8 cellular contexts compared by ENCODE assay signal in genomic region chr16:89216315-89217137, GRCh38. TPM values are rescaled to one million over a fixed set of nuclear protein-coding genes. Genes with fewer than 3 reads are reported as not detected.
DNase-seq lines count a peak whose midpoint lies in the region; ATAC-seq and TF ChIP-seq lines count a peak whose summit lies in the region.

No MANE protein-coding gene starts in this region.

- ATAC-seq in HG03432 (IDR thresholded peaks at IDR 0.05; ENCODE audit: unreplicated experiment) (peak; percentile 49), HG03469 (IDR thresholded peaks at IDR 0.05; ENCODE audit: unreplicated experiment) (no peak)

- peaks cover 4% of the 10 kb centered on the region; the same call in 1 of the 2 replicates for H3K36me3 ChIP-seq in OCI-LY1 (ENCODE audit: insufficient read depth, low read length)

- H3K9me3 ChIP-seq in OCI-LY1 (ENCODE audit: low read length) (no peaks in the 10 kb centered on the region), mononuclear cell (ENCODE audit: low read depth, low read length) (no peaks in the 10 kb centered on the region)

- peak overlapping the region; percentile 78 for H3K9ac ChIP-seq in OCI-LY1 (ENCODE audit: low read length)

- no peaks in the 10 kb centered on the region for H4K20me1 ChIP-seq in OCI-LY1 (ENCODE audit: insufficient read depth, low read length)

- 0 out of 2 replicates have a peak, but pooled peaks cover 5% of the 10 kb centered on the region for H3K79me2 ChIP-seq in OCI-LY1 (ENCODE audit: insufficient read depth, low read length)

- H3K4me1 ChIP-seq in OCI-LY1 (ENCODE audit: insufficient read depth, low read length, severe bottlenecking) (peaks cover 18% of the 10 kb centered on the region), mononuclear cell (ENCODE audit: insufficient read depth, low read length) (peaks cover 20% of the 10 kb centered on the region)

- H3K27me3 ChIP-seq in OCI-LY1 (ENCODE audit: insufficient read depth, low read length) (no peaks in the 10 kb centered on the region), mononuclear cell (ENCODE audit: insufficient read depth, low read length) (no peaks in the 10 kb centered on the region)

- H2AFZ ChIP-seq in OCI-LY1 (ENCODE audit: low read length) = no peak overlapping the region

- peak overlapping the region; percentile 90 for H3K4me2 ChIP-seq in OCI-LY1 (ENCODE audit: low read length)

- TF ChIP-seq CTCF in OCI-LY1 (IDR thresholded peaks at IDR 0.05; ENCODE audit: low read length) = peak; percentile 85

- H3K27ac ChIP-seq in OCI-LY1 (ENCODE audit: low read depth, low read length, poor library complexity, severe bottlenecking) (peak overlapping the region; percentile 53), epithelial cell of prostate (peak overlapping the region; percentile 87)

- no peaks in the 10 kb centered on the region for H3F3A ChIP-seq in OCI-LY1 (ENCODE audit: insufficient read depth, low read length)

- DNase-seq in D341Med (ENCODE audit: low spot score) = peak; percentile 81
- peak; percentile 77 for DNase-seq in activated T-cell treated with anti-CD3 and anti-CD28 coated beads for 4 hours
- DNase-seq in epithelial cell of prostate (ENCODE audit: low read depth, low spot score) = peak; percentile 2
- peak; percentile 68 to 83 for DNase-seq in stimulated activated CD8-positive, alpha-beta memory T cell treated with anti-CD3 and anti-CD28 coated beads, Interleukin-15, amount 100 ng/mL, for 4 hours (ENCODE audit: low read depth in 2 of 2)

- peak overlapping the region; percentile 96 for H3K4me3 ChIP-seq in OCI-LY1 (ENCODE audit: low read depth, low read length, poor library complexity, severe bottlenecking)
- peak overlapping the region; percentile 83 for H3K4me3 ChIP-seq in mononuclear cell (ENCODE audit: low read length)

- H3K9me2 ChIP-seq in OCI-LY1 (ENCODE audit: low read depth, low read length) = no peaks in the 10 kb centered on the region

RNA-seq across cellular contexts. Expression of gene ZNF778, which starts 1.0 kb away (rescaled TPM):
- 34.2 TPM for total RNA-seq in mononuclear cell

RNA-seq across cellular contexts. Expression of gene SLC22A31, which starts 16.2 kb away (rescaled TPM):
- not detected for total RNA-seq in mononuclear cell

RNA-seq across cellular contexts. Expression of gene CDH15, which starts 45.0 kb away (rescaled TPM):
- not detected for total RNA-seq in mononuclear cell

Comparison
In these comparisons a context has a peak if more than half of its experiments do, and no peak if none do; other contexts are left out.
1. DNase-seq: peak in every context shown above with its lines; median percentile 81 in D341Med; 77 in activated T-cell treated with anti-CD3 and anti-CD28 coated beads for 4 hours; 76 in stimulated activated CD8-positive, alpha-beta memory T cell treated with anti-CD3 and anti-CD28 coated beads, Interleukin-15, amount 100 ng/mL, for 4 hours; 2 in epithelial cell of prostate.